In the genomic region with DNA sequence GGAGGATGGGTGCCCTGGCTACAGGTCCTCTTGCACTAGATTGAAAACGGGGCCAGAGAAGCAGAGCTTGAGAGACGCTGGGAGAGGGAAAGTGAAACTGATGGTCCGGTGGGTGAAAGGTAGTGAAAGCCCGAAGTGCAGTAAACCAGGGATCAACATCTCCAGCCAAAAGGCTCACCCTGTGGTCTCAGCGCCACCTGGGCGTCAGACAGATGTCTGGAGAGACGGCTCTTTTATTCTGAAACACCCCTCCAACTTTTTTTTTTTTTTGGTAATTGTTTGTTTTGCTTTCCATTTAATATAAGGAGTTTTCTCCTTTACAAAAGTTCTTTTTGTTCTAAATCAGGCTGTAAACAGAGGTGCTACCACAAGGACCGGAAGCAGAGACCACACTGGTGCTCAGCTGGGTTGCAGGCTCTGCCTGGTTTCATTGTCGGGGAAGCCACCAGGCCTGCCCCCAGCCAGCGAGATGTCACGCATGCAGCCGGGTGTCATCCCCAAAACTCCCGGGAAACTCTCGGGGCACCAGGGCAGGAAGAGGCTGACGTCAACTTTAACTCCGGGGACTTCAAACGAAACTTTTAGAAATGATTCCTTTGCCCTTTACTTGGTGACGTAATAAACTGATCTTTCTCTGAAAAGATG, we compare ENCODE assay signal across 8 cellular contexts. TPM values are rescaled to one million over a fixed set of nuclear protein-coding genes. Genes with fewer than 3 reads are reported as not detected.
DNase-seq lines count a peak whose midpoint lies in the region; ATAC-seq and TF ChIP-seq lines count a peak whose summit lies in the region.

No MANE protein-coding gene starts in this region.

- POLR2A ChIA-PET in HCT116 (lab: Charles Lee): no interaction called here

- H3K9ac ChIP-seq in HCT116 (ENCODE audit: low read length): no peak overlapping the region

- no peak for TF ChIP-seq POLR2A in HCT116 (IDR thresholded peaks at IDR 0.05; ENCODE audit: borderline replicate concordance, extremely low read depth, insufficient read depth, insufficient read length)
- no peak for TF ChIP-seq POLR2A in erythroblast (IDR thresholded peaks at IDR 0.05; ENCODE audit: low read length)
- no peak for TF ChIP-seq POLR2A in ovary (IDR thresholded peaks at IDR 0.05)
- no peak for TF ChIP-seq POLR2A in transverse colon (IDR thresholded peaks at IDR 0.05)

- TF ChIP-seq CTCF in GM12875 (IDR thresholded peaks at IDR 0.05; ENCODE audit: borderline replicate concordance, insufficient read depth, low read depth, low read length) (0 out of 2 replicates have a peak, but pooled peaks have one; percentile 20), HCT116 (IDR thresholded peaks at IDR 0.05 in 2 of 3, conservative IDR thresholded peaks at IDR 0.05 in 1 of 3; ENCODE audit: borderline replicate concordance in 1 of 3, insufficient read depth in 1 of 3, low read depth in 2 of 3, low read length in 2 of 3) (peak in 1 of 3 experiments; percentile 19; a peak in 1 of 6 replicates), ovary (IDR thresholded peaks at IDR 0.05) (peak in 2 of 3 donors; percentile 8 to 20), transverse colon (IDR thresholded peaks at IDR 0.05) (peak in 4 of 5 experiments; percentile 39 to 58 (median 45))

- H3K4me3 ChIP-seq in GM12875 (ENCODE audit: low read depth, low read length) (peak overlapping the region; percentile 33), HCT116 (replicated peaks in 1 of 2; ENCODE audit: low read depth in 1 of 2, low read length in 2 of 2) (peak overlapping the region in 1 of 2 experiments; percentile 20; a peak in 1 of 4 replicates), ovary (peak overlapping the region; percentile 37), transverse colon (peak overlapping the region; percentile 19 to 41 (median 34))

- no peak for TF ChIP-seq EP300 in ovary (IDR thresholded peaks at IDR 0.05)
- no peak for TF ChIP-seq EP300 in transverse colon (IDR thresholded peaks at IDR 0.05; ENCODE audit: low read depth)

- H3K79me2 ChIP-seq in HCT116 (ENCODE audit: insufficient read depth, low read length): no peaks in the 10 kb centered on the region

- H3K4me1 ChIP-seq in HCT116 (ENCODE audit: control insufficient read depth in 1 of 2, insufficient read depth in 2 of 2, low read length in 2 of 2) (peaks cover 10 to 25% of the 10 kb centered on the region in 2 experiments; a peak in 3 of 4 replicates), ovary (ENCODE audit: insufficient read depth) (no peaks in the 10 kb centered on the region), transverse colon (peaks cover 0 to 25% (median 7%) of the 10 kb centered on the region in 4 donors)

- H3K9me3 ChIP-seq in HCT116 (ENCODE audit: control insufficient read depth in 1 of 2, insufficient read depth in 1 of 2, low read depth in 1 of 2, low read length in 2 of 2): no peaks in the 10 kb centered on the region
- H3K9me3 ChIP-seq in ovary: no peaks in the 10 kb centered on the region
- no peaks in the 10 kb centered on the region for H3K9me3 ChIP-seq in transverse colon

- peak overlapping the region; percentile 72 for H2AFZ ChIP-seq in HCT116 (ENCODE audit: low read depth, low read length, poor library complexity, severe bottlenecking)

- in situ Hi-C loops in transverse colon (cut with MboI; ENCODE audit: low pct_ligation_motif_present in 1 of 4, low pct_unique_long_range_greater_than_20kb in 1 of 4, low sequenced_read_pairs in 3 of 4): no loop called here

- peak; percentile 48 for ATAC-seq in HCT116

- intact Hi-C loops in HCT116 (cut with micrococcal nuclease): no loop called here
- intact Hi-C loops in ovary (cut with DNase I): no loop called here
- intact Hi-C loops in transverse colon (cut with DNase I; ENCODE audit: low total_unique reads): no loop called here

- H3K27ac ChIP-seq in HCT116 (ENCODE audit: low read depth, low read length): no peak overlapping the region
- H3K27ac ChIP-seq in ovary: peak overlapping the region; percentile 69 to 71
- peak overlapping the region; percentile 64 to 81 (median 68) for H3K27ac ChIP-seq in transverse colon

- WGBS in ovary, 3 donors: 2 to 5% (median 2%) methylated on average over 18 of the region's 18 CpGs
- 4 to 6% methylated on average over 5 to 18 of the region's 18 CpGs for WGBS in transverse colon (ENCODE audit: low coverage in 1 of 2), 2 donors

- RAD21 ChIA-PET in HCT116 (lab: Charles Lee; ENCODE audit: low non-redundant PET in 1 of 2, low total read pairs in 2 of 2, uncharacterized antibody in 2 of 2, unreplicated experiment in 2 of 2): no interaction called here

- peak; percentile 36; the same call in 1 of the 2 replicates for TF ChIP-seq RAD21 in HCT116 (IDR thresholded peaks at IDR 0.05; ENCODE audit: low read depth)

- no TSS peak for BruUV-seq in HCT116 (replicated peaks; lab: Mats Ljungman, UMichigan)

- H3K27me3 ChIP-seq in HCT116 (ENCODE audit: insufficient read depth, low read length) (peaks cover 20% of the 10 kb centered on the region), ovary (no peaks in the 10 kb centered on the region), transverse colon (no peaks in the 10 kb centered on the region)

- H4K20me1 ChIP-seq in HCT116 (ENCODE audit: insufficient read depth): no peaks in the 10 kb centered on the region

- DNase-seq in HCT116 (ENCODE audit: low read depth, low spot score) (no peak), MV-4-11 (lab: John Stamatoyannopoulos, UW) (peak; percentile 85), erythroblast (lab: John Stamatoyannopoulos, UW) (peak; percentile 82 to 87), ovary (peak; percentile 70 to 80 (median 74)), transverse colon (peak; percentile 80), inferior parietal cortex (ENCODE audit: extremely low spot score) (no peak)
- DNase-seq in activated CD8-positive, alpha-beta memory T cell treated with anti-CD3 and anti-CD28 coated beads, Interleukin-2, amount 50 U/mL, for 1 hour (ENCODE audit: extremely low read depth): peak; percentile 82

- no peaks in the 10 kb centered on the region for H3K9me2 ChIP-seq in HCT116 (ENCODE audit: insufficient read depth)

- peak overlapping the region; percentile 56 for H3K4me2 ChIP-seq in HCT116 (ENCODE audit: low read length)

- H3K36me3 ChIP-seq in HCT116 (ENCODE audit: control insufficient read depth in 1 of 2, insufficient read depth in 2 of 2, low read length in 2 of 2): no peaks in the 10 kb centered on the region
- H3K36me3 ChIP-seq in ovary: no peaks in the 10 kb centered on the region
- no peaks in the 10 kb centered on the region for H3K36me3 ChIP-seq in transverse colon

- CTCF ChIA-PET in HCT116 (lab: Charles Lee): no interaction called here

TF ChIP-seq in HCT116, 20 proteins besides CTCF, POLR2A, EP300 and RAD21:
- TF ChIP-seq, protein P1, sequence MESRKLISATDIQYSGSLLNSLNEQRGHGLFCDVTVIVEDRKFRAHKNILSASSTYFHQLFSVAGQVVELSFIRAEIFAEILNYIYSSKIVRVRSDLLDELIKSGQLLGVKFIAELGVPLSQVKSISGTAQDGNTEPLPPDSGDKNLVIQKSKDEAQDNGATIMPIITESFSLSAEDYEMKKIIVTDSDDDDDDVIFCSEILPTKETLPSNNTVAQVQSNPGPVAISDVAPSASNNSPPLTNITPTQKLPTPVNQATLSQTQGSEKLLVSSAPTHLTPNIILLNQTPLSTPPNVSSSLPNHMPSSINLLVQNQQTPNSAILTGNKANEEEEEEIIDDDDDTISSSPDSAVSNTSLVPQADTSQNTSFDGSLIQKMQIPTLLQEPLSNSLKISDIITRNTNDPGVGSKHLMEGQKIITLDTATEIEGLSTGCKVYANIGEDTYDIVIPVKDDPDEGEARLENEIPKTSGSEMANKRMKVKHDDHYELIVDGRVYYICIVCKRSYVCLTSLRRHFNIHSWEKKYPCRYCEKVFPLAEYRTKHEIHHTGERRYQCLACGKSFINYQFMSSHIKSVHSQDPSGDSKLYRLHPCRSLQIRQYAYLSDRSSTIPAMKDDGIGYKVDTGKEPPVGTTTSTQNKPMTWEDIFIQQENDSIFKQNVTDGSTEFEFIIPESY (IDR thresholded peaks at IDR 0.05; ENCODE audit: extremely low read depth, insufficient replicate concordance, low read length): no peak
- TF ChIP-seq SP1 (IDR thresholded peaks at IDR 0.05; ENCODE audit: low read depth): no peak
- peak; percentile 16 for TF ChIP-seq TCF7L2 (IDR thresholded peaks at IDR 0.05; ENCODE audit: borderline replicate concordance, extremely low read depth, insufficient read depth, insufficient read length)
- TF ChIP-seq, protein P2, sequence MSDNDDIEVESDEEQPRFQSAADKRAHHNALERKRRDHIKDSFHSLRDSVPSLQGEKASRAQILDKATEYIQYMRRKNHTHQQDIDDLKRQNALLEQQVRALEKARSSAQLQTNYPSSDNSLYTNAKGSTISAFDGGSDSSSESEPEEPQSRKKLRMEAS (IDR thresholded peaks at IDR 0.05): no peak

RNA-seq across cellular contexts. Expression of a gene that starts 11.2 kb away (rescaled TPM):
- total RNA-seq in HCT116 (2021; ENCODE audit: unreplicated experiment) (0.59 TPM), ovary (1 to 10 TPM in 2 of 7 donors, under 1 TPM in 3, not detected in 2; 0.13 to 1.3 (median 0.90) TPM), transverse colon (1 to 10 TPM in 1 of 4 donors, under 1 TPM in 1, not detected in 2; 0.79 to 1.1 TPM)
- not detected in 2 replicates for polyA plus RNA-seq in HCT116 (2012)
- polyA plus RNA-seq in ovary: 1 to 10 TPM in 1 of 2 donors, under 1 TPM in 1; 0.07 to 5.2 TPM

RNA-seq across cellular contexts. Expression of a gene that starts 37.9 kb away (rescaled TPM):
- total RNA-seq in HCT116 (2021; ENCODE audit: unreplicated experiment) (129 TPM), ovary (10 to 100 TPM; 56.2 to 89.7 (median 70.3) TPM), transverse colon (10 to 100 TPM; 45.0 to 80.7 (median 64.7) TPM)
- 61.6 and 81.2 TPM in 2 replicates for polyA plus RNA-seq in HCT116 (2012)
- 10 to 100 TPM; 62.1 to 94.4 TPM for polyA plus RNA-seq in ovary

Comparison
In these comparisons a context has a peak if more than half of its experiments do, and no peak if none do; other contexts are left out.
1. DNase-seq: peak in MV-4-11 (single experiment), activated CD8-positive, alpha-beta memory T cell treated with anti-CD3 and anti-CD28 coated beads, Interleukin-2, amount 50 U/mL, for 1 hour (single experiment), erythroblast (2 of 2), ovary (5 of 5) and transverse colon (single experiment); none in HCT116 (single experiment) and inferior parietal cortex (single experiment).